ENCODE assay signal across 1 cellular context in genomic region chr1:21334214-21335087, GRCh38.
TF ChIP-seq lines count a peak whose summit lies in the region.

No MANE protein-coding gene starts in this region.

TF ChIP-seq in HEK293, 187 proteins besides CTCF, POLR2A, EP300 and RAD21 (continued from another document):
- TF ChIP-seq PRDM10 (tag by site-specific recombination; IDR thresholded peaks at IDR 0.05) (peak; percentile 42; the same call in 1 of the 2 replicates), ZBTB6 (tag by site-specific recombination; IDR thresholded peaks at IDR 0.05) (peak; percentile 35; the same call in 1 of the 2 replicates), IKZF3 (tag by site-specific recombination; IDR thresholded peaks at IDR 0.05) (peak; percentile 94), GLIS2 (tag by site-specific recombination; IDR thresholded peaks at IDR 0.05) (peak; percentile 78), ZNF843 (tag by site-specific recombination; IDR thresholded peaks at IDR 0.05) (0 out of 2 replicates have a peak, but pooled peaks have one; percentile 8), ZNF701 (tag by site-specific recombination; IDR thresholded peaks at IDR 0.05) (no peak)
